Comparison of ENCODE assay signal across 22 cellular contexts in the genomic region with DNA sequence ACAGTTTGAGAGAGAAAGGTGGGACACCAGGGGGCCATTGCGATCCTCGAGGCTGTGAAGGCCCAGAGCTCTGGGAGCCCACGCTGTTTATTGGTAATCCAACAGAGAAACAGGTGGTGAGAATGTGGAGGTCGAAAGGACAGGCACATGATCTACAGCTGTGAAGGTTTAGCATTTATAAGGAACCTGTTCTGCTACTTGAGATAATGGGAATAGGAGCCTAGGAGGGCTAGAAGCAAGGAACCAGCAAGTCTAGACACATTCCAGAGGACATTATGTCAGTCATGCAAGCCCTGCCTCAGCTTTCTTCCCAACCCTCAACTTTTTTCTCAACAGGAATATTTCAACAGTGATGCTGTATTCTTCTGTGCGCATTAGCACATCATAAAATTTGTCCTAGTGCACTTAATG. TPM values are rescaled to one million over a fixed set of nuclear protein-coding genes. Genes with fewer than 3 reads are reported as not detected.
DNase-seq lines count a peak whose midpoint lies in the region; ATAC-seq and TF ChIP-seq lines count a peak whose summit lies in the region.
"Had no signal": no experiment of that assay in that cellular context is flagged by ENCODE, and none has a peak within 500 bp of the region (broad histone marks: within the 10 kb centered on the region; RNA-seq: fewer than 3 reads in every experiment).

No MANE protein-coding gene starts in this region.

- H3K9me3 ChIP-seq in mammary epithelial cell (replicated peaks; ENCODE audit: insufficient read depth, low read length) = peaks cover 36% of the 10 kb centered on the region

- no peak overlapping the region for H3K4me2 ChIP-seq in mammary epithelial cell (ENCODE audit: insufficient read depth, low read depth, low read length)

- no peak overlapping the region for H3K4me3 Mint-ChIP-seq in MCF 10A (ENCODE audit: unreplicated experiment)
- peak overlapping the region; percentile 31 for H3K4me3 Mint-ChIP-seq in type B pancreatic cell
- no peak overlapping the region for H3K4me3 Mint-ChIP-seq in effector memory CD8-positive, alpha-beta T cell
- H3K4me3 Mint-ChIP-seq: B cell; CD4-positive, CD25-positive, alpha-beta regulatory T cell had no signal

- no peaks in the 10 kb centered on the region for H3K79me2 ChIP-seq in mammary epithelial cell (ENCODE audit: insufficient read depth, low read length)

- H3K27me3 Mint-ChIP-seq in MCF 10A (ENCODE audit: insufficient read depth, unreplicated experiment) = no peaks in the 10 kb centered on the region
- H3K27me3 Mint-ChIP-seq in type B pancreatic cell = no peaks in the 10 kb centered on the region
- no peaks in the 10 kb centered on the region for H3K27me3 Mint-ChIP-seq in effector memory CD8-positive, alpha-beta T cell
- H3K27me3 Mint-ChIP-seq: B cell; CD4-positive, CD25-positive, alpha-beta regulatory T cell had no signal

- intact Hi-C loops in mammary epithelial cell (cut with micrococcal nuclease) (no loop called here), MCF 10A (cut with micrococcal nuclease) (no loop called here)

- H2AFZ ChIP-seq in mammary epithelial cell (ENCODE audit: low read depth, low read length) = no peak overlapping the region

- peaks cover 19% of the 10 kb centered on the region for H3K9me3 Mint-ChIP-seq in MCF 10A (ENCODE audit: unreplicated experiment)
- peaks cover 26% of the 10 kb centered on the region for H3K9me3 Mint-ChIP-seq in type B pancreatic cell
- H3K9me3 Mint-ChIP-seq in effector memory CD8-positive, alpha-beta T cell = peaks cover 4 to 14% of the 10 kb centered on the region in 2 donors

- DNase-seq in mammary epithelial cell (peak; percentile 68), MCF 10A (ENCODE audit: unreplicated experiment) (no peak), epithelial cell of esophagus (ENCODE audit: low read depth) (peak; percentile 71), islet precursor cell (peak; percentile 64), type B pancreatic cell (ENCODE audit: extremely low spot score, unreplicated experiment) (no peak), mucosa of gallbladder (ENCODE audit: low spot score) (no peak)
- DNase-seq in stimulated activated CD4-positive, alpha-beta T cell treated with anti-CD3 and anti-CD28 coated beads, Interleukin-12 subunit alpha, Interleukin-12 subunit beta, amount 100 ng/mL, for 4 hours = no peak
- DNase-seq in effector memory CD8-positive, alpha-beta T cell = no peak
- DNase-seq: CD4-positive, CD25-positive, alpha-beta regulatory T cell; DMS153; KBM-7; NCI-H1105 treated with DMSO at 0.1 percent for 48 hours; NCI-H1694 treated with DMSO at 0.1 percent for 48 hours; NCI-H2107; NCI-H226; NCI-H524 treated with DMSO at 0.1 percent for 48 hours; PC-3; RPMI8226; SIG-M5 had no signal

- no peaks in the 10 kb centered on the region for H3K27me3 ChIP-seq in mammary epithelial cell (ENCODE audit: insufficient read depth, low read length)

- CTCF ChIA-PET in mammary epithelial cell (lab: Charles Lee; ENCODE audit: low non-redundant PET) (no interaction called here), MCF 10A (lab: Yijun Ruan, JAX) (no interaction called here)

- H3K27ac Mint-ChIP-seq in MCF 10A (ENCODE audit: low read depth, unreplicated experiment) (no peak overlapping the region), type B pancreatic cell (peak overlapping the region; percentile 82)
- H3K27ac Mint-ChIP-seq in effector memory CD8-positive, alpha-beta T cell = no peak overlapping the region
- H3K27ac Mint-ChIP-seq: B cell; CD4-positive, CD25-positive, alpha-beta regulatory T cell had no signal

- H3K4me1 Mint-ChIP-seq in MCF 10A (ENCODE audit: insufficient read depth, unreplicated experiment) (no peaks in the 10 kb centered on the region), type B pancreatic cell (ENCODE audit: unreplicated experiment) (no peaks in the 10 kb centered on the region)
- no peaks in the 10 kb centered on the region for H3K4me1 Mint-ChIP-seq in effector memory CD8-positive, alpha-beta T cell (ENCODE audit: low read depth in 2 of 2)
- H3K4me1 Mint-ChIP-seq: B cell; CD4-positive, CD25-positive, alpha-beta regulatory T cell had no signal

- H3K9ac ChIP-seq in mammary epithelial cell (ENCODE audit: insufficient read depth, low read length) = no peak overlapping the region

- no peak overlapping the region for H3K27ac ChIP-seq in mammary epithelial cell (ENCODE audit: insufficient read depth, low read depth, low read length)

- H3K4me3 ChIP-seq in mammary epithelial cell (replicated peaks in 1 of 3; ENCODE audit: insufficient read depth in 1 of 3, low read depth in 2 of 3, low read length in 3 of 3) (no peak overlapping the region), epithelial cell of esophagus (ENCODE audit: low read length) (no peak overlapping the region)
- H3K4me3 ChIP-seq: GM12878 had no signal

- H4K20me1 ChIP-seq in mammary epithelial cell (ENCODE audit: insufficient read depth, low read length) = no peaks in the 10 kb centered on the region

- no TSS peak for BruUV-seq in mammary epithelial cell (replicated peaks; lab: Mats Ljungman, UMichigan)
- BruUV-seq in MCF 10A (replicated peaks; lab: Mats Ljungman, UMichigan) = no TSS peak

- no peaks in the 10 kb centered on the region for H3K36me3 Mint-ChIP-seq in MCF 10A (ENCODE audit: insufficient read depth, unreplicated experiment)
- H3K36me3 Mint-ChIP-seq in type B pancreatic cell = peaks cover 71% of the 10 kb centered on the region
- H3K36me3 Mint-ChIP-seq in effector memory CD8-positive, alpha-beta T cell (ENCODE audit: insufficient read depth) = no peaks in the 10 kb centered on the region

- dilution Hi-C loops in mammary epithelial cell (cut with HindIII; ENCODE audit: low sequenced_read_pairs) = no loop called here

- WGBS in mammary epithelial cell (ENCODE audit: low coverage, missing lambda C conversion rate) = 56% methylated on average over 5 of the region's 5 CpGs

- POLR2A ChIA-PET in MCF 10A (lab: Yijun Ruan, JAX) = no interaction called here

- no peaks in the 10 kb centered on the region for H3K4me1 ChIP-seq in mammary epithelial cell (ENCODE audit: insufficient read depth, low read length)

- no peak for TF ChIP-seq CTCF in mammary epithelial cell (conservative IDR thresholded peaks at IDR 0.05 in 1 of 2, IDR thresholded peaks at IDR 0.05 in 1 of 2; ENCODE audit: extremely low read depth in 1 of 2, insufficient read depth in 1 of 2, low read depth in 1 of 2, low read length in 2 of 2)
- no peak for TF ChIP-seq CTCF in MCF 10A (IDR thresholded peaks at IDR 0.05; ENCODE audit: unreplicated experiment)
- TF ChIP-seq CTCF in epithelial cell of esophagus (IDR thresholded peaks at IDR 0.05; ENCODE audit: insufficient read depth, low read depth, low read length, missing control alignments) = no peak
- no peak for TF ChIP-seq CTCF in type B pancreatic cell (conservative IDR thresholded peaks at IDR 0.05)

- in situ Hi-C loops in mammary epithelial cell (cut with MboI; ENCODE audit: low sequenced_read_pairs in 2 of 2) = no loop called here

- no peaks in the 10 kb centered on the region for H3K36me3 ChIP-seq in mammary epithelial cell (ENCODE audit: insufficient read depth, low read length)

- ATAC-seq in effector memory CD8-positive, alpha-beta T cell (replicated peaks) = no peak
- ATAC-seq: GM12878, HCT116, PC-3 had no signal

RNA-seq across cellular contexts. Expression of gene ZNF90, which starts 25.3 kb away (rescaled TPM):
- total RNA-seq in mammary epithelial cell (1 to 10 TPM; 2.2 to 8.7 TPM), MCF 10A (2022) (not detected in 2 replicates), type B pancreatic cell (ENCODE audit: low replicate concordance) (13.3 and 23.7 TPM in 2 replicates), mucosa of gallbladder (3.9 TPM)
- polyA plus RNA-seq in mammary epithelial cell = 0.28 TPM
- polyA minus RNA-seq in mammary epithelial cell = not detected
- total RNA-seq: PC-3 had no signal

Comparison
In these comparisons a context has a peak if more than half of its experiments do, and no peak if none do; other contexts are left out.
1. DNase-seq: peak in mammary epithelial cell (single experiment), epithelial cell of esophagus (single experiment) and islet precursor cell (single experiment); none in MCF 10A (single experiment), type B pancreatic cell (single experiment), mucosa of gallbladder (single experiment), stimulated activated CD4-positive, alpha-beta T cell treated with anti-CD3 and anti-CD28 coated beads, Interleukin-12 subunit alpha, Interleukin-12 subunit beta, amount 100 ng/mL, for 4 hours (single experiment) and effector memory CD8-positive, alpha-beta T cell (0 of 3).